ENCODE assay signal across 7 cellular contexts in genomic region chr20:56392282-56393132, GRCh38.
DNase-seq lines count a peak whose midpoint lies in the region; ATAC-seq and TF ChIP-seq lines count a peak whose summit lies in the region.

TSS of gene CSTF1 (plus strand) at chr20:56392645. CDS start at chr20:56395553, 2,908 bp downstream.

- ATAC-seq in GM18508 (IDR thresholded peaks at IDR 0.05; ENCODE audit: insufficient read depth, unreplicated experiment) = peak; percentile 92
- ATAC-seq in HG03025 (IDR thresholded peaks at IDR 0.05; ENCODE audit: low FRiP score, unreplicated experiment) = peak; percentile 93

- DNase-seq in NCI-H2081 (lab: John Stamatoyannopoulos, UW) = peak; percentile 97 to 99
- peak; percentile 100 for DNase-seq in T1000 (lab: John Stamatoyannopoulos, UW)
- peak; percentile 100 for DNase-seq in astrocyte of the hippocampus (ENCODE audit: low read depth, low spot score)
- DNase-seq in hippocampal formation (lab: John Stamatoyannopoulos, UW) = peak; percentile 98
- DNase-seq in retinal pigment epithelial cell (ENCODE audit: low read depth) = peak; percentile 98

- TF ChIP-seq CTCF in retinal pigment epithelial cell (conservative IDR thresholded peaks at IDR 0.05; ENCODE audit: low read depth, low read length) = no peak

- H3K4me3 ChIP-seq in retinal pigment epithelial cell (ENCODE audit: low read length) = peak within 1 kb of the TSS; percentile 72

Comparison
In these comparisons a context has a peak if more than half of its experiments do, and no peak if none do; other contexts are left out.
1. Peak in every context shown above with its lines: DNase-seq, ATAC-seq and H3K4me3 ChIP-seq.